12 cellular contexts compared by ENCODE assay signal in genomic region chr14:76268013-76268376, GRCh38.
DNase-seq lines count a peak whose midpoint lies in the region; ATAC-seq and TF ChIP-seq lines count a peak whose summit lies in the region.
"Had no signal": no experiment of that assay in that cellular context is flagged by ENCODE, and none has a peak within 500 bp of the region (broad histone marks: within the 10 kb centered on the region; RNA-seq: fewer than 3 reads in every experiment).

No MANE protein-coding gene starts in this region.

- no peaks in the 10 kb centered on the region for H4K20me1 ChIP-seq in H9 (ENCODE audit: control insufficient read depth, insufficient read depth, insufficient read length)

- no CpG with 5 or more reads among the region's 11 CpGs for WGBS in H9 (ENCODE audit: extremely low coverage, insufficient read length, low lambda C conversion rate)
- WGBS in stomach, 5 donors: 11 to 29% (median 21%) methylated on average over 11 of the region's 11 CpGs

- intact Hi-C loops in left colon (cut with DNase I, micrococcal nuclease): no loop called here
- intact Hi-C loops in stomach (cut with DNase I; ENCODE audit: low total_unique reads): no loop called here

- TF ChIP-seq POLR2A in stomach (IDR thresholded peaks at IDR 0.05): no peak

- no peak overlapping the region for H3K4ac ChIP-seq in H9 (ENCODE audit: low read depth, low read length)

- ATAC-seq in left colon (peak; percentile 29), HG03095 (IDR thresholded peaks at IDR 0.05; ENCODE audit: unreplicated experiment) (no peak)

- in situ Hi-C loops in HAP-1 (cut with MboI; ENCODE audit: low sequenced_read_pairs): no loop called here

- H2BK12ac ChIP-seq in H9 (ENCODE audit: insufficient read length, low read depth, low read length): no peak overlapping the region

- no peak overlapping the region for H2BK15ac ChIP-seq in H9 (ENCODE audit: low read depth, low read length)

- H3K4me1 ChIP-seq in H9 (ENCODE audit: insufficient read depth, low read length) (no peaks in the 10 kb centered on the region; the same call in 1 of the 2 replicates), stomach (peaks cover 0 to 15% (median 3%) of the 10 kb centered on the region in 4 donors), HAP-1 (no peaks in the 10 kb centered on the region)
- H3K4me1 ChIP-seq: foreskin keratinocyte had no signal

- no peaks in the 10 kb centered on the region for H3K79me1 ChIP-seq in H9 (ENCODE audit: insufficient read depth, low read depth, low read length, poor library complexity, severe bottlenecking)

- peaks cover 0 to 4% (median 0%) of the 10 kb centered on the region in 3 experiments; a peak in 1 of 7 replicates for H3K36me3 Mint-ChIP-seq in H9 (ENCODE audit: insufficient read depth in 1 of 3, low read depth in 3 of 3)

- H3K9me3 ChIP-seq in H9 (ENCODE audit: control insufficient read depth, low read depth, low read length): no peaks in the 10 kb centered on the region
- H3K9me3 ChIP-seq in stomach: no peaks in the 10 kb centered on the region
- no peaks in the 10 kb centered on the region for H3K9me3 ChIP-seq in HAP-1
- H3K9me3 ChIP-seq: neutrophil had no signal

- H2AK5ac ChIP-seq in H9 (ENCODE audit: insufficient read length, low read length): no peak overlapping the region

- H3K36me3 ChIP-seq in stomach (no peaks in the 10 kb centered on the region), HAP-1 (replicated peaks) (no peaks in the 10 kb centered on the region)
- H3K36me3 ChIP-seq: neutrophil had no signal

- H3K27ac Mint-ChIP-seq in H9: peak overlapping the region in 1 of 3 experiments; percentile 16; a peak in 1 of 7 replicates

- H3T11ph ChIP-seq in H9 (ENCODE audit: low read length): no peak overlapping the region

- H4K5ac ChIP-seq in H9 (ENCODE audit: insufficient read length, low read depth, low read length): no peak overlapping the region

- TF ChIP-seq EP300 in stomach (IDR thresholded peaks at IDR 0.05): no peak

- no peak overlapping the region for H3K14ac ChIP-seq in H9 (ENCODE audit: insufficient read depth, low read length)

- no peak overlapping the region for H3K18ac ChIP-seq in H9 (ENCODE audit: insufficient read length, low read depth, low read length)

- peaks cover 45% of the 10 kb centered on the region for H3K27me3 Mint-ChIP-seq in H9 (ENCODE audit: low read depth)

- H3K23me2 ChIP-seq in H9 (ENCODE audit: insufficient read length, low read depth, low read length, poor library complexity, severe bottlenecking): no peaks in the 10 kb centered on the region

- H2BK5ac ChIP-seq in H9 (ENCODE audit: insufficient read length, low read length): no peak overlapping the region

- H3K4me3 ChIP-seq in choroid plexus epithelial cell (ENCODE audit: low read depth, low read length) (peak overlapping the region; percentile 58), stomach (peak overlapping the region; percentile 40 to 46 (median 42)), HAP-1 (no peak overlapping the region)

- no peak for DNase-seq in H9
- no peak for DNase-seq in choroid plexus epithelial cell (ENCODE audit: low read depth)
- no peak for DNase-seq in left colon
- DNase-seq in stomach: no peak
- no peak for DNase-seq in HAP-1 (ENCODE audit: low spot score in 2 of 2)
- no peak for DNase-seq in NCI-H1436 (lab: John Stamatoyannopoulos, UW)
- DNase-seq in iPS-NIHi7 (ENCODE audit: extremely low spot score): no peak
- DNase-seq: activated gamma-delta T cell treated with Interleukin-2 at 50 U/mL for 16 hours; NK-92 treated with Interleukin-12 subunit alpha and Interleukin-12 subunit beta, amount 100 ng/mL, for 24 hours had no signal

- peak overlapping the region; percentile 40 for H3K4me2 ChIP-seq in H9 (ENCODE audit: insufficient read depth, insufficient read length, low read length)

- peak overlapping the region; percentile 16 for H3K9ac ChIP-seq in H9 (ENCODE audit: extremely low read depth, insufficient read length, low read length)

- no peaks in the 10 kb centered on the region; a peak in 1 of 5 replicates for H3K9me3 Mint-ChIP-seq in H9

- no peaks in the 10 kb centered on the region for H3K79me2 ChIP-seq in H9 (ENCODE audit: insufficient read depth, low read length)

- TF ChIP-seq CTCF in H9 (conservative IDR thresholded peaks at IDR 0.05) (no peak), choroid plexus epithelial cell (conservative IDR thresholded peaks at IDR 0.05; ENCODE audit: low read depth, low read length) (no peak), stomach (IDR thresholded peaks at IDR 0.05) (no peak)

- H4K8ac ChIP-seq in H9 (replicated peaks; ENCODE audit: insufficient read length, low read depth, low read length): no peak overlapping the region

- H3K27me3 ChIP-seq in H9 (ENCODE audit: insufficient read depth, low read length) (no peaks in the 10 kb centered on the region), stomach (peaks cover 0 to 10% (median 0%) of the 10 kb centered on the region in 3 donors), HAP-1 (ENCODE audit: low read depth) (no peaks in the 10 kb centered on the region)

- no peak overlapping the region for H2BK120ac ChIP-seq in H9 (ENCODE audit: low read depth, low read length, poor library complexity, severe bottlenecking)

- H3K27ac ChIP-seq in H9 (ENCODE audit: insufficient read length, low read depth, low read length) (no peak overlapping the region), stomach (peak overlapping the region in 3 of 5 donors; percentile 26 to 48 (median 46))
- H3K27ac ChIP-seq: foreskin keratinocyte, neutrophil had no signal

- H2AFZ ChIP-seq in H9 (ENCODE audit: low read length): no peak overlapping the region

- H2BK20ac ChIP-seq in H9 (ENCODE audit: low read depth, low read length, poor library complexity, severe bottlenecking): no peak overlapping the region

- no peak overlapping the region for H3K56ac ChIP-seq in H9 (ENCODE audit: insufficient read length, low read depth, low read length)

- no peak overlapping the region for H3K23ac ChIP-seq in H9 (ENCODE audit: insufficient read length, low read depth, low read length)

- peak overlapping the region in 1 of 2 experiments; percentile 31; a peak in 3 of 5 replicates for H3K4me3 Mint-ChIP-seq in H9

- H3K4me1 Mint-ChIP-seq in H9: peaks cover 3 to 16% of the 10 kb centered on the region in 2 experiments; a peak in 3 of 4 replicates

- H4K91ac ChIP-seq in H9 (ENCODE audit: insufficient read length, low read depth, low read length): no peak overlapping the region
